Comparison of ENCODE assay signal across 18 cellular contexts in genomic region chr16:75916431-75916830, GRCh38.
DNase-seq lines count a peak whose midpoint lies in the region; ATAC-seq and TF ChIP-seq lines count a peak whose summit lies in the region.
"Had no signal": no experiment of that assay in that cellular context is flagged by ENCODE, and none has a peak within 500 bp of the region (broad histone marks: within the 10 kb centered on the region; RNA-seq: fewer than 3 reads in every experiment).

No MANE protein-coding gene starts in this region.

- H3K23ac ChIP-seq in mesendoderm (ENCODE audit: low read length): no peak overlapping the region

- no peak overlapping the region for H4K8ac ChIP-seq in mesendoderm (ENCODE audit: low read depth, low read length)

- H3K36me3 ChIP-seq in mesendoderm (ENCODE audit: control insufficient read depth, insufficient read depth, low read length): no peaks in the 10 kb centered on the region
- H3K36me3 ChIP-seq: BLaER1 treated with 17β-estradiol and CSF1 and Interleukin-3, amounts not matched to agents 10 nM and 100 nM had no signal

- H3K27ac ChIP-seq in mesendoderm (ENCODE audit: low read depth, low read length): no peak overlapping the region
- H3K27ac ChIP-seq: 22Rv1; A549; BLaER1 treated with 17β-estradiol and CSF1 and Interleukin-3, amounts not matched to agents 10 nM and 100 nM; C4-2B had no signal

- DNase-seq in amniotic epithelial cell (ENCODE audit: low read depth) (peak; percentile 79), mesendoderm (no peak), nephron progenitor cell (no peak), glutamatergic neuron (no peak)
- no peak for DNase-seq in stimulated activated effector memory CD8-positive, alpha-beta T cell treated with anti-CD3 and anti-CD28 coated beads, Interleukin-12 subunit alpha, Interleukin-12 subunit beta, amount 100 ng/mL, for 72 hours (ENCODE audit: low spot score in 2 of 2)
- DNase-seq: AML-193; Caco-2; Calu3; CD4-positive, alpha-beta T cell; CD8-positive, alpha-beta T cell; DMS79 treated with DMSO at 0.1 percent for 48 hours; GF-D8 had no signal

- H3K79me1 ChIP-seq in mesendoderm (ENCODE audit: low read length): no peaks in the 10 kb centered on the region

- H3K4me3 ChIP-seq in mesendoderm (ENCODE audit: low read length): no peak overlapping the region
- H3K4me3 ChIP-seq: A549; BLaER1 treated with 17β-estradiol and CSF1 and Interleukin-3, amounts not matched to agents 10 nM and 100 nM had no signal

- H3K36me3 Mint-ChIP-seq in nephron progenitor cell (ENCODE audit: low read depth) (no peaks in the 10 kb centered on the region), glutamatergic neuron (ENCODE audit: unreplicated experiment) (peaks cover 5% of the 10 kb centered on the region)
- H3K36me3 Mint-ChIP-seq in stimulated activated effector memory CD8-positive, alpha-beta T cell treated with anti-CD3 and anti-CD28 coated beads, Interleukin-12 subunit alpha, Interleukin-12 subunit beta, amount 100 ng/mL, for 72 hours: no peaks in the 10 kb centered on the region
- H3K36me3 Mint-ChIP-seq: CD8-positive, alpha-beta T cell had no signal

- H2BK5ac ChIP-seq in mesendoderm (ENCODE audit: low read length): no peak overlapping the region

- H3K4ac ChIP-seq in mesendoderm (ENCODE audit: low read depth, low read length): no peak overlapping the region

- H3K56ac ChIP-seq in mesendoderm (ENCODE audit: low read length): no peak overlapping the region

- H3K27me3 ChIP-seq in mesendoderm (ENCODE audit: insufficient read depth, low read length, poor library complexity): no peaks in the 10 kb centered on the region
- H3K27me3 ChIP-seq: BLaER1 treated with 17β-estradiol and CSF1 and Interleukin-3, amounts not matched to agents 10 nM and 100 nM had no signal

- peak overlapping the region; percentile 26 for H3K27ac Mint-ChIP-seq in nephron progenitor cell
- H3K27ac Mint-ChIP-seq in stimulated activated effector memory CD8-positive, alpha-beta T cell treated with anti-CD3 and anti-CD28 coated beads, Interleukin-12 subunit alpha, Interleukin-12 subunit beta, amount 100 ng/mL, for 72 hours: no peak overlapping the region
- no peak overlapping the region for H3K27ac Mint-ChIP-seq in glutamatergic neuron (ENCODE audit: unreplicated experiment)
- H3K27ac Mint-ChIP-seq: B cell; CD4-positive, alpha-beta T cell; CD8-positive, alpha-beta T cell had no signal

- H3K9me3 Mint-ChIP-seq in nephron progenitor cell (peaks cover 4% of the 10 kb centered on the region), glutamatergic neuron (ENCODE audit: unreplicated experiment) (no peaks in the 10 kb centered on the region)
- H3K9me3 Mint-ChIP-seq in stimulated activated effector memory CD8-positive, alpha-beta T cell treated with anti-CD3 and anti-CD28 coated beads, Interleukin-12 subunit alpha, Interleukin-12 subunit beta, amount 100 ng/mL, for 72 hours: peaks cover 4% of the 10 kb centered on the region
- H3K9me3 Mint-ChIP-seq: CD4-positive, alpha-beta T cell; CD8-positive, alpha-beta T cell had no signal

- H3K4me1 ChIP-seq in mesendoderm (ENCODE audit: control insufficient read depth, low read depth, low read length): peaks cover 3% of the 10 kb centered on the region
- H3K4me1 ChIP-seq: A549; BLaER1 treated with 17β-estradiol and CSF1 and Interleukin-3, amounts not matched to agents 10 nM and 100 nM had no signal

- TF ChIP-seq CTCF in nephron progenitor cell (IDR thresholded peaks at IDR 0.05) (no peak), glutamatergic neuron (IDR thresholded peaks at IDR 0.05; ENCODE audit: partially characterized antibody, unreplicated experiment) (no peak)

- H4K5ac ChIP-seq in mesendoderm (ENCODE audit: low read length): no peak overlapping the region

- peak overlapping the region; percentile 23 for H3K18ac ChIP-seq in mesendoderm (ENCODE audit: low read length)

- no peak overlapping the region for H2BK15ac ChIP-seq in mesendoderm (replicated peaks; ENCODE audit: low read depth)

- no peak overlapping the region for H3K4me2 ChIP-seq in mesendoderm (ENCODE audit: low read length)
- H3K4me2 ChIP-seq: A549; BLaER1 treated with 17β-estradiol and CSF1 and Interleukin-3, amounts not matched to agents 10 nM and 100 nM had no signal

- peaks cover 50% of the 10 kb centered on the region for H3K4me1 Mint-ChIP-seq in nephron progenitor cell
- H3K4me1 Mint-ChIP-seq in stimulated activated effector memory CD8-positive, alpha-beta T cell treated with anti-CD3 and anti-CD28 coated beads, Interleukin-12 subunit alpha, Interleukin-12 subunit beta, amount 100 ng/mL, for 72 hours: no peaks in the 10 kb centered on the region
- peaks cover 4% of the 10 kb centered on the region for H3K4me1 Mint-ChIP-seq in glutamatergic neuron (ENCODE audit: low read depth, unreplicated experiment)
- H3K4me1 Mint-ChIP-seq: B cell had no signal

- no peak overlapping the region for H2BK120ac ChIP-seq in mesendoderm (ENCODE audit: low read depth, low read length)

- H3K79me2 ChIP-seq in mesendoderm (ENCODE audit: control insufficient read depth, insufficient read depth, low read length): no peaks in the 10 kb centered on the region

- no peak for ATAC-seq in stimulated activated effector memory CD8-positive, alpha-beta T cell treated with anti-CD3 and anti-CD28 coated beads, Interleukin-12 subunit alpha, Interleukin-12 subunit beta, amount 100 ng/mL, for 72 hours
- ATAC-seq in HG03442 (IDR thresholded peaks at IDR 0.05; ENCODE audit: unreplicated experiment): no peak
- ATAC-seq: A549; CD8-positive, alpha-beta T cell had no signal

- H3K27me3 Mint-ChIP-seq in nephron progenitor cell (ENCODE audit: low read depth, poor library complexity) (peaks cover 3% of the 10 kb centered on the region), glutamatergic neuron (ENCODE audit: unreplicated experiment) (no peaks in the 10 kb centered on the region)
- H3K27me3 Mint-ChIP-seq: B cell had no signal

- H2AK5ac ChIP-seq in mesendoderm (ENCODE audit: low read length): no peak overlapping the region

- WGBS in mesendoderm (ENCODE audit: extremely low coverage, insufficient coverage, low lambda C conversion rate): no CpG with 5 or more reads among the region's 6 CpGs

- H3K9ac ChIP-seq in mesendoderm (ENCODE audit: low read length): no peak overlapping the region
- H3K9ac ChIP-seq: BLaER1 treated with 17β-estradiol and CSF1 and Interleukin-3, amounts not matched to agents 10 nM and 100 nM had no signal

- peak overlapping the region; percentile 7 for H3K4me3 Mint-ChIP-seq in nephron progenitor cell
- H3K4me3 Mint-ChIP-seq in stimulated activated effector memory CD8-positive, alpha-beta T cell treated with anti-CD3 and anti-CD28 coated beads, Interleukin-12 subunit alpha, Interleukin-12 subunit beta, amount 100 ng/mL, for 72 hours: no peak overlapping the region
- H3K4me3 Mint-ChIP-seq in glutamatergic neuron (ENCODE audit: unreplicated experiment): no peak overlapping the region
- H3K4me3 Mint-ChIP-seq: B cell; CD4-positive, alpha-beta T cell; CD8-positive, alpha-beta T cell had no signal
